8 cellular contexts compared by ENCODE assay signal in genomic region chr19:55407625-55408319, GRCh38. TPM values are rescaled to one million over a fixed set of nuclear protein-coding genes. Genes with fewer than 3 reads are reported as not detected.
DNase-seq lines count a peak whose midpoint lies in the region; ATAC-seq and TF ChIP-seq lines count a peak whose summit lies in the region.

Gene UBE2S (minus strand): TSS chr19:55407788. CDS start chr19:55407589, 199 bp downstream.

- peaks cover 18% of the 10 kb centered on the region for H3K4me1 Mint-ChIP-seq in activated T-cell treated with anti-CD3 and anti-CD28 coated beads, Interleukin-2, amount 50 U/mL, for 4 hours (ENCODE audit: low read depth)

- H3K9ac ChIP-seq in muscle layer of colon (ENCODE audit: low read length): no peak within 1 kb of the TSS

- H3K4me3 ChIP-seq in Panc1 (ENCODE audit: low read depth in 2 of 2, low read length in 2 of 2) (peak within 1 kb of the TSS; percentile 85 to 88), esophagus (ENCODE audit: low read depth in 1 of 2, low read length in 2 of 2) (peak within 1 kb of the TSS; percentile 76 to 88), muscle layer of colon (ENCODE audit: low read depth in 1 of 2, low read length in 2 of 2) (peak within 1 kb of the TSS; percentile 51 to 76)

- DNase-seq in DMS53 (lab: John Stamatoyannopoulos, UW) (peak; percentile 99), KG1 (lab: John Stamatoyannopoulos, UW) (peak; percentile 100), Panc1 (ENCODE audit: low read depth, low spot score) (peak; percentile 95)
- DNase-seq in activated T-cell treated with anti-CD3 and anti-CD28 coated beads, Interleukin-2, amount 50 U/mL, for 4 hours: peak; percentile 93
- peak; percentile 93 for DNase-seq in stimulated activated CD8-positive, alpha-beta memory T cell treated with anti-CD3 and anti-CD28 coated beads, Interleukin-7, amount 100 ng/mL, for 24 hours (ENCODE audit: low read depth)

- BruUV-seq in Panc1 (replicated peaks; lab: Mats Ljungman, UMichigan): no TSS peak

- H3K4me1 ChIP-seq in Panc1 (ENCODE audit: control insufficient read depth, insufficient read depth, low read length): peaks cover 26% of the 10 kb centered on the region
- H3K4me1 ChIP-seq in esophagus (ENCODE audit: control insufficient read depth in 2 of 2, insufficient read depth in 2 of 2, low read length in 1 of 2): peaks cover 3 to 19% of the 10 kb centered on the region in 2 donors
- peaks cover 16% of the 10 kb centered on the region for H3K4me1 ChIP-seq in muscle layer of colon (ENCODE audit: insufficient read depth, low read length)

- POLR2A ChIA-PET in Panc1 (lab: Charles Lee): interaction anchor here (0.6 to 0.7 kb wide), 3 partner anchors 10 to 191 kb away, joined by 3 to 9 read pairs (median 7); partner anchors contain the start of gene FIZ1

- no peak for TF ChIP-seq CTCF in Panc1 (IDR thresholded peaks at IDR 0.05)

- H3K4me3 Mint-ChIP-seq in activated T-cell treated with anti-CD3 and anti-CD28 coated beads, Interleukin-2, amount 50 U/mL, for 4 hours: peak within 1 kb of the TSS; percentile 92

- H3K9me3 Mint-ChIP-seq in activated T-cell treated with anti-CD3 and anti-CD28 coated beads, Interleukin-2, amount 50 U/mL, for 4 hours: no peaks in the 10 kb centered on the region

- H3K27me3 ChIP-seq in Panc1 (ENCODE audit: control insufficient read depth, insufficient read depth, low read length) (no peaks in the 10 kb centered on the region), esophagus (ENCODE audit: control insufficient read depth in 1 of 2, insufficient read depth in 2 of 2, low read length in 2 of 2) (no peaks in the 10 kb centered on the region), muscle layer of colon (ENCODE audit: control insufficient read depth in 1 of 2, insufficient read depth in 2 of 2, low read length in 2 of 2) (no peaks in the 10 kb centered on the region)

- WGBS in esophagus, 2 donors: 0% methylated on average over 70 to 87 of the region's 87 CpGs

- CTCF ChIA-PET in Panc1 (lab: Charles Lee): interaction anchor here (0.7 kb wide), 1 partner anchor 120 kb away, joined by 5 read pairs; no protein-coding TSS in a partner anchor

- in situ Hi-C loops in Panc1 (cut with HindIII; ENCODE audit: low pct_unique_long_range_greater_than_20kb, low sequenced_read_pairs): no loop called here

- peaks cover 24% of the 10 kb centered on the region for H3K36me3 Mint-ChIP-seq in activated T-cell treated with anti-CD3 and anti-CD28 coated beads, Interleukin-2, amount 50 U/mL, for 4 hours (ENCODE audit: insufficient read depth)

- H3K36me3 ChIP-seq in Panc1 (ENCODE audit: control insufficient read depth, insufficient read depth, low read length): peaks cover 21% of the 10 kb centered on the region
- peaks cover 0 to 13% of the 10 kb centered on the region in 2 donors for H3K36me3 ChIP-seq in esophagus (ENCODE audit: control insufficient read depth in 2 of 2, insufficient read depth in 2 of 2, low read length in 1 of 2)
- H3K36me3 ChIP-seq in muscle layer of colon (ENCODE audit: insufficient read depth, low read length): peaks cover 18% of the 10 kb centered on the region

- intact Hi-C loops in Panc1 (cut with micrococcal nuclease; ENCODE audit: unreplicated experiment): no loop called here

- peak; percentile 79 for ATAC-seq in GM21723 (IDR thresholded peaks at IDR 0.05; ENCODE audit: unreplicated experiment)
- ATAC-seq in Panc1: peak; percentile 92
- peak; percentile 88 to 91 for ATAC-seq in activated T-cell treated with anti-CD3 and anti-CD28 coated beads, Interleukin-2, amount 50 U/mL, for 4 hours

- H3K9me3 ChIP-seq in Panc1 (ENCODE audit: control insufficient read depth, insufficient read depth, low read depth, low read length): peaks cover 6% of the 10 kb centered on the region; the same call in 1 of the 2 replicates
- no peaks in the 10 kb centered on the region for H3K9me3 ChIP-seq in esophagus (ENCODE audit: control insufficient read depth in 2 of 2, insufficient read depth in 1 of 2, low read depth in 1 of 2, low read length in 1 of 2)
- no peaks in the 10 kb centered on the region for H3K9me3 ChIP-seq in muscle layer of colon (ENCODE audit: low read length)

- H3K27ac ChIP-seq in Panc1 (ENCODE audit: low read length) (peak within 1 kb of the TSS; percentile 100), esophagus (ENCODE audit: low read depth in 2 of 2, low read length in 1 of 2) (peak within 1 kb of the TSS; percentile 93 to 99), muscle layer of colon (ENCODE audit: low read depth, low read length) (peak within 1 kb of the TSS; percentile 88)

- no peaks in the 10 kb centered on the region for H3K27me3 Mint-ChIP-seq in activated T-cell treated with anti-CD3 and anti-CD28 coated beads, Interleukin-2, amount 50 U/mL, for 4 hours (ENCODE audit: low read depth)

RNA-seq across cellular contexts. Expression of gene UBE2S, which starts in this region (rescaled TPM):
- 635 TPM for total RNA-seq in Panc1 (2021; ENCODE audit: unreplicated experiment)
- polyA plus RNA-seq in Panc1 (2012; ENCODE audit: insufficient read length): 684 TPM
- total RNA-seq in activated T-cell treated with anti-CD3 and anti-CD28 coated beads, Interleukin-2, amount 50 U/mL, for 4 hours: 100 to 1,000 TPM; 226 to 281 (median 237) TPM
- 10 to 100 TPM; 12.8 to 24.1 TPM for polyA plus RNA-seq in esophagus

Comparison
In these comparisons a context has a peak if more than half of its experiments do, and no peak if none do; other contexts are left out.
1. Peak in every context shown above with its lines: DNase-seq, ATAC-seq, H3K4me3 ChIP-seq and H3K27ac ChIP-seq.